18 cellular contexts compared by ENCODE assay signal in the genomic region with DNA sequence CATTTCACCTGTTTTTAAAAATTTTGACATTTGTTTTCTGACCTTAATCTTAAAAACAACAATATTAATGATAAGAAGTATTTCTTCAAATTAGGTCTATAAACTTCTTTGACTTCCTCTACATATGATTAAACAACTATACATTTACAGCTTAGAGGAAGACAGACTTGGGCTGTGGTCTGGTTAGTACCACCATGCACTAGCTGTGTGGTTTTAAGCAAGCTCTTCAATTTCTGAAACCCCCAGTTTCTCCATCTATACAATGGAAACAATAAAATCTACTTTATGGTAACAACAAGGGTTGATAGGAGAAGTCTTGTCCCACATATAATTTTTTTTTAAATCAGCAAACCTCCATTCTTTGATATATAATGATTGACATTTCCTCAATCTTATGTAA. TPM values are rescaled to one million over a fixed set of nuclear protein-coding genes. Genes with fewer than 3 reads are reported as not detected.
DNase-seq lines count a peak whose midpoint lies in the region; ATAC-seq and TF ChIP-seq lines count a peak whose summit lies in the region.
"Had no signal": no experiment of that assay in that cellular context is flagged by ENCODE, and none has a peak within 500 bp of the region (broad histone marks: within the 10 kb centered on the region; RNA-seq: fewer than 3 reads in every experiment).

No MANE protein-coding gene starts in this region.

- intact Hi-C loops in activated CD8-positive, alpha-beta T cell treated with anti-CD3 and anti-CD28 coated beads for 36 hours (cut with micrococcal nuclease): no loop called here

- no peaks in the 10 kb centered on the region for H3K36me3 Mint-ChIP-seq in activated naive CD8-positive, alpha-beta T cell treated with anti-CD3 and anti-CD28 coated beads, Interleukin-2, amount 10 ng/mL, durations not matched to agents 7 days and 5 days
- no peaks in the 10 kb centered on the region for H3K36me3 Mint-ChIP-seq in activated naive CD8-positive, alpha-beta T cell treated with anti-CD3 and anti-CD28 coated beads for 36 hours
- H3K36me3 Mint-ChIP-seq in activated CD8-positive, alpha-beta T cell treated with anti-CD3 and anti-CD28 coated beads for 36 hours (ENCODE audit: low read depth): no peaks in the 10 kb centered on the region
- H3K36me3 Mint-ChIP-seq in activated naive CD8-positive, alpha-beta T cell treated with anti-CD3 and anti-CD28 coated beads, Interleukin-2, amount 50 U/mL, for 24 hours (ENCODE audit: low read depth): no peaks in the 10 kb centered on the region
- H3K36me3 Mint-ChIP-seq: CD8-positive, alpha-beta T cell had no signal

- H3K4me3 Mint-ChIP-seq in activated naive CD8-positive, alpha-beta T cell treated with anti-CD3 and anti-CD28 coated beads, Interleukin-2, amount 10 ng/mL, durations not matched to agents 7 days and 5 days: no peak overlapping the region
- no peak overlapping the region for H3K4me3 Mint-ChIP-seq in activated naive CD8-positive, alpha-beta T cell treated with anti-CD3 and anti-CD28 coated beads for 36 hours
- H3K4me3 Mint-ChIP-seq in activated CD8-positive, alpha-beta T cell treated with anti-CD3 and anti-CD28 coated beads for 36 hours: no peak overlapping the region
- no peak overlapping the region for H3K4me3 Mint-ChIP-seq in activated naive CD8-positive, alpha-beta T cell treated with anti-CD3 and anti-CD28 coated beads, Interleukin-2, amount 50 U/mL, for 24 hours
- H3K4me3 Mint-ChIP-seq: B cell; CD4-positive, alpha-beta T cell; CD8-positive, alpha-beta T cell had no signal

- POLR2A ChIA-PET in activated naive CD8-positive, alpha-beta T cell treated with anti-CD3 and anti-CD28 coated beads, Interleukin-2, amount 10 ng/mL, durations not matched to agents 7 days and 5 days (lab: Charles Lee): no interaction called here
- POLR2A ChIA-PET in activated CD8-positive, alpha-beta T cell treated with anti-CD3 and anti-CD28 coated beads for 36 hours (lab: Charles Lee): no interaction called here

- H3K4me1 ChIP-seq in HAP-1: no peaks in the 10 kb centered on the region
- H3K4me1 ChIP-seq: BLaER1 treated with 17β-estradiol and CSF1 and Interleukin-3, amounts not matched to agents 10 nM and 100 nM had no signal

- DNase-seq in activated naive CD8-positive, alpha-beta T cell treated with anti-CD3 and anti-CD28 coated beads, Interleukin-2, amount 10 ng/mL, durations not matched to agents 7 days and 5 days: no peak
- no peak for DNase-seq in activated naive CD8-positive, alpha-beta T cell treated with anti-CD3 and anti-CD28 coated beads for 36 hours
- peak; percentile 53 for DNase-seq in Jurkat, Clone E6-1 (ENCODE audit: low read depth, low spot score)
- peak; percentile 8 for DNase-seq in activated CD8-positive, alpha-beta T cell treated with anti-CD3 and anti-CD28 coated beads for 36 hours
- no peak for DNase-seq in activated naive CD8-positive, alpha-beta T cell treated with anti-CD3 and anti-CD28 coated beads, Interleukin-2, amount 50 U/mL, for 24 hours
- DNase-seq in HAP-1 (ENCODE audit: low spot score in 2 of 2): no peak
- DNase-seq: AML-193; Caco-2; Calu3; CD4-positive, alpha-beta T cell; CD8-positive, alpha-beta T cell; DMS79 treated with DMSO at 0.1 percent for 48 hours; GF-D8 had no signal

- peaks cover 2% of the 10 kb centered on the region for H3K27me3 Mint-ChIP-seq in activated naive CD8-positive, alpha-beta T cell treated with anti-CD3 and anti-CD28 coated beads, Interleukin-2, amount 10 ng/mL, durations not matched to agents 7 days and 5 days
- H3K27me3 Mint-ChIP-seq in activated naive CD8-positive, alpha-beta T cell treated with anti-CD3 and anti-CD28 coated beads for 36 hours: no peaks in the 10 kb centered on the region
- no peaks in the 10 kb centered on the region for H3K27me3 Mint-ChIP-seq in activated CD8-positive, alpha-beta T cell treated with anti-CD3 and anti-CD28 coated beads for 36 hours
- H3K27me3 Mint-ChIP-seq in activated naive CD8-positive, alpha-beta T cell treated with anti-CD3 and anti-CD28 coated beads, Interleukin-2, amount 50 U/mL, for 24 hours: no peaks in the 10 kb centered on the region
- H3K27me3 Mint-ChIP-seq: B cell; CD4-positive, alpha-beta T cell had no signal

- H3K27ac Mint-ChIP-seq in activated naive CD8-positive, alpha-beta T cell treated with anti-CD3 and anti-CD28 coated beads, Interleukin-2, amount 10 ng/mL, durations not matched to agents 7 days and 5 days: no peak overlapping the region
- H3K27ac Mint-ChIP-seq in activated naive CD8-positive, alpha-beta T cell treated with anti-CD3 and anti-CD28 coated beads for 36 hours: no peak overlapping the region
- no peak overlapping the region for H3K27ac Mint-ChIP-seq in activated CD8-positive, alpha-beta T cell treated with anti-CD3 and anti-CD28 coated beads for 36 hours
- H3K27ac Mint-ChIP-seq in activated naive CD8-positive, alpha-beta T cell treated with anti-CD3 and anti-CD28 coated beads, Interleukin-2, amount 50 U/mL, for 24 hours: no peak overlapping the region
- H3K27ac Mint-ChIP-seq: B cell; CD4-positive, alpha-beta T cell; CD8-positive, alpha-beta T cell had no signal

- in situ Hi-C loops in HAP-1 (cut with MboI; ENCODE audit: low sequenced_read_pairs): no loop called here

- ATAC-seq in activated naive CD8-positive, alpha-beta T cell treated with anti-CD3 and anti-CD28 coated beads, Interleukin-2, amount 10 ng/mL, durations not matched to agents 7 days and 5 days (ENCODE audit: low read depth): peak; percentile 50
- ATAC-seq in activated CD8-positive, alpha-beta T cell treated with anti-CD3 and anti-CD28 coated beads for 36 hours: peak; percentile 30
- ATAC-seq in activated naive CD8-positive, alpha-beta T cell treated with anti-CD3 and anti-CD28 coated beads, Interleukin-2, amount 50 U/mL, for 24 hours: peak; percentile 43
- no peak for ATAC-seq in GM18498 (IDR thresholded peaks at IDR 0.05; ENCODE audit: unreplicated experiment)
- ATAC-seq: A549; CD8-positive, alpha-beta T cell had no signal

- TF ChIP-seq CTCF in activated CD8-positive, alpha-beta T cell treated with anti-CD3 and anti-CD28 coated beads for 36 hours (IDR thresholded peaks at IDR 0.05): no peak

- no peak overlapping the region for H3K4me3 ChIP-seq in Jurkat, Clone E6-1 (ENCODE audit: low read length)
- no peak overlapping the region for H3K4me3 ChIP-seq in HAP-1
- H3K4me3 ChIP-seq: A549; BLaER1 treated with 17β-estradiol and CSF1 and Interleukin-3, amounts not matched to agents 10 nM and 100 nM had no signal

- H3K27me3 ChIP-seq in HAP-1 (ENCODE audit: low read depth): no peaks in the 10 kb centered on the region
- H3K27me3 ChIP-seq: BLaER1 treated with 17β-estradiol and CSF1 and Interleukin-3, amounts not matched to agents 10 nM and 100 nM had no signal

- H3K4me1 Mint-ChIP-seq in activated naive CD8-positive, alpha-beta T cell treated with anti-CD3 and anti-CD28 coated beads, Interleukin-2, amount 10 ng/mL, durations not matched to agents 7 days and 5 days: peaks cover 11% of the 10 kb centered on the region
- peaks cover 9% of the 10 kb centered on the region for H3K4me1 Mint-ChIP-seq in activated naive CD8-positive, alpha-beta T cell treated with anti-CD3 and anti-CD28 coated beads for 36 hours
- H3K4me1 Mint-ChIP-seq in activated CD8-positive, alpha-beta T cell treated with anti-CD3 and anti-CD28 coated beads for 36 hours (ENCODE audit: low read depth): peaks cover 6% of the 10 kb centered on the region
- peaks cover 10% of the 10 kb centered on the region for H3K4me1 Mint-ChIP-seq in activated naive CD8-positive, alpha-beta T cell treated with anti-CD3 and anti-CD28 coated beads, Interleukin-2, amount 50 U/mL, for 24 hours
- H3K4me1 Mint-ChIP-seq: B cell had no signal

- CTCF ChIA-PET in activated CD8-positive, alpha-beta T cell treated with anti-CD3 and anti-CD28 coated beads for 36 hours (lab: Charles Lee): no interaction called here

- no peaks in the 10 kb centered on the region for H3K9me3 ChIP-seq in HAP-1
- H3K9me3 ChIP-seq: A549; BLaER1 treated with 17β-estradiol and CSF1 and Interleukin-3, amounts not matched to agents 10 nM and 100 nM; Caco-2 had no signal

- peaks cover 2% of the 10 kb centered on the region for H3K9me3 Mint-ChIP-seq in activated naive CD8-positive, alpha-beta T cell treated with anti-CD3 and anti-CD28 coated beads, Interleukin-2, amount 10 ng/mL, durations not matched to agents 7 days and 5 days
- H3K9me3 Mint-ChIP-seq in activated naive CD8-positive, alpha-beta T cell treated with anti-CD3 and anti-CD28 coated beads for 36 hours: no peaks in the 10 kb centered on the region
- no peaks in the 10 kb centered on the region for H3K9me3 Mint-ChIP-seq in activated CD8-positive, alpha-beta T cell treated with anti-CD3 and anti-CD28 coated beads for 36 hours
- H3K9me3 Mint-ChIP-seq in activated naive CD8-positive, alpha-beta T cell treated with anti-CD3 and anti-CD28 coated beads, Interleukin-2, amount 50 U/mL, for 24 hours: no peaks in the 10 kb centered on the region
- H3K9me3 Mint-ChIP-seq: CD4-positive, alpha-beta T cell; CD8-positive, alpha-beta T cell had no signal

- H3K36me3 ChIP-seq in HAP-1 (replicated peaks): no peaks in the 10 kb centered on the region

RNA-seq across cellular contexts. Expression of gene ANKDD1B, which starts 15.7 kb away (rescaled TPM):
- total RNA-seq in activated naive CD8-positive, alpha-beta T cell treated with anti-CD3 and anti-CD28 coated beads, Interleukin-2, amount 10 ng/mL, durations not matched to agents 7 days and 5 days: under 1 TPM; 0.26 to 0.28 TPM
- total RNA-seq in activated naive CD8-positive, alpha-beta T cell treated with anti-CD3 and anti-CD28 coated beads for 36 hours: not detected
- not detected for polyA plus RNA-seq in Jurkat, Clone E6-1 (2012; ENCODE audit: insufficient read depth, insufficient read length)
- not detected for total RNA-seq in activated CD8-positive, alpha-beta T cell treated with anti-CD3 and anti-CD28 coated beads for 36 hours
- total RNA-seq: A172; CD8-positive, alpha-beta T cell had no signal

Comparison
In these comparisons a context has a peak if more than half of its experiments do, and no peak if none do; other contexts are left out.
1. DNase-seq: peak in Jurkat, Clone E6-1 (single experiment) and activated CD8-positive, alpha-beta T cell treated with anti-CD3 and anti-CD28 coated beads for 36 hours (single experiment); none in activated naive CD8-positive, alpha-beta T cell treated with anti-CD3 and anti-CD28 coated beads, Interleukin-2, amount 10 ng/mL, durations not matched to agents 7 days and 5 days (single experiment), activated naive CD8-positive, alpha-beta T cell treated with anti-CD3 and anti-CD28 coated beads for 36 hours (single experiment), activated naive CD8-positive, alpha-beta T cell treated with anti-CD3 and anti-CD28 coated beads, Interleukin-2, amount 50 U/mL, for 24 hours (single experiment) and HAP-1 (0 of 2).